1 cellular context compared by ENCODE assay signal in genomic region chr11:10305262-10305963, GRCh38.
TF ChIP-seq lines count a peak whose summit lies in the region.

No MANE protein-coding gene starts in this region.

TF ChIP-seq in HepG2, 621 proteins besides CTCF, POLR2A, EP300 and RAD21 (continued from another document and continues in another):
- TF ChIP-seq ASH2L (IDR thresholded peaks at IDR 0.05; ENCODE audit: insufficient read length, low read depth, low read length) = peak; percentile 54
- TF ChIP-seq TFDP1 (CRISPR knock-in tag; IDR thresholded peaks at IDR 0.05; ENCODE audit: borderline replicate concordance) = peak; percentile 69; the same call in 1 of the 2 replicates
- no peak for TF ChIP-seq FOXK1 (CRISPR knock-in tag; IDR thresholded peaks at IDR 0.05; ENCODE audit: borderline replicate concordance, low read depth)
- peak; percentile 9; the same call in 1 of the 2 replicates for TF ChIP-seq ZNF557 (CRISPR knock-in tag; IDR thresholded peaks at IDR 0.05)
- peak; percentile 63; the same call in 1 of the 2 replicates for TF ChIP-seq ZNF598 (CRISPR knock-in tag; IDR thresholded peaks at IDR 0.05; ENCODE audit: borderline replicate concordance)
- 0 out of 2 replicates have a peak, but pooled peaks have one; percentile 18 for TF ChIP-seq ZNF263 (CRISPR knock-in tag; IDR thresholded peaks at IDR 0.05)
- TF ChIP-seq ZNF441 (CRISPR knock-in tag; IDR thresholded peaks at IDR 0.05; ENCODE audit: borderline replicate concordance) = no peak
- TF ChIP-seq TFDP2 (CRISPR knock-in tag; IDR thresholded peaks at IDR 0.05) = peak; percentile 64
- TF ChIP-seq ZNF687 (CRISPR knock-in tag; IDR thresholded peaks at IDR 0.05) = peak; percentile 62
- TF ChIP-seq GMEB2 (CRISPR knock-in tag; IDR thresholded peaks at IDR 0.05; ENCODE audit: low read depth) = no peak
- no peak for TF ChIP-seq ARNT2 (CRISPR knock-in tag; IDR thresholded peaks at IDR 0.05; ENCODE audit: low read depth)
- no peak for TF ChIP-seq ZBTB38 (CRISPR knock-in tag; IDR thresholded peaks at IDR 0.05)
- peak; percentile 68 for TF ChIP-seq HDAC1 (CRISPR knock-in tag; IDR thresholded peaks at IDR 0.05)
- peak; percentile 17; the same call in 1 of the 2 replicates for TF ChIP-seq ZNF614 (CRISPR knock-in tag; IDR thresholded peaks at IDR 0.05; ENCODE audit: borderline replicate concordance)
- TF ChIP-seq SKI (IDR thresholded peaks at IDR 0.05; ENCODE audit: partially characterized antibody) = no peak
- TF ChIP-seq ZNF577 (CRISPR knock-in tag; IDR thresholded peaks at IDR 0.05; ENCODE audit: borderline replicate concordance, low read depth) = no peak
- TF ChIP-seq RNF219 (CRISPR knock-in tag; IDR thresholded peaks at IDR 0.05) = 0 out of 2 replicates have a peak, but pooled peaks have one; percentile 79
- TF ChIP-seq HOXA3 (CRISPR knock-in tag; IDR thresholded peaks at IDR 0.05) = peak; percentile 22
- no peak for TF ChIP-seq ZNF724P (CRISPR knock-in tag; IDR thresholded peaks at IDR 0.05; ENCODE audit: borderline replicate concordance)
- no peak for TF ChIP-seq MIXL1 (CRISPR knock-in tag; IDR thresholded peaks at IDR 0.05)
- TF ChIP-seq THAP9 (CRISPR knock-in tag; IDR thresholded peaks at IDR 0.05; ENCODE audit: borderline replicate concordance) = no peak; the same call in 1 of the 2 replicates
- no peak; the same call in 1 of the 2 replicates for TF ChIP-seq CBX5 (CRISPR knock-in tag; IDR thresholded peaks at IDR 0.05; ENCODE audit: borderline replicate concordance)
- TF ChIP-seq ZNF547 (CRISPR knock-in tag; IDR thresholded peaks at IDR 0.05) = peak; percentile 48; the same call in 1 of the 2 replicates
- peak; percentile 86 for TF ChIP-seq HBP1 (CRISPR knock-in tag; IDR thresholded peaks at IDR 0.05; ENCODE audit: low read depth)
- 0 out of 2 replicates have a peak, but pooled peaks have one; percentile 60 for TF ChIP-seq MTF1 (CRISPR knock-in tag; IDR thresholded peaks at IDR 0.05)
- TF ChIP-seq ATF3 (CRISPR knock-in tag; IDR thresholded peaks at IDR 0.05) = no peak
- 0 out of 2 replicates have a peak, but pooled peaks have one; percentile 17 for TF ChIP-seq ZBTB43 (CRISPR knock-in tag; conservative IDR thresholded peaks at IDR 0.05)
- TF ChIP-seq PBX3 (CRISPR knock-in tag; IDR thresholded peaks at IDR 0.05; ENCODE audit: borderline replicate concordance) = no peak
- no peak for TF ChIP-seq ZEB1 (IDR thresholded peaks at IDR 0.05; ENCODE audit: insufficient replicate concordance, low read depth)
- TF ChIP-seq EHMT2 (IDR thresholded peaks at IDR 0.05; ENCODE audit: borderline replicate concordance, low read depth, low read length) = no peak
- TF ChIP-seq TGIF2 (CRISPR knock-in tag; IDR thresholded peaks at IDR 0.05) = peak; percentile 62; the same call in 1 of the 2 replicates
- TF ChIP-seq UBTF (CRISPR knock-in tag; IDR thresholded peaks at IDR 0.05) = peak; percentile 95
- TF ChIP-seq PHF21A (CRISPR knock-in tag; IDR thresholded peaks at IDR 0.05) = 0 out of 2 replicates have a peak, but pooled peaks have one; percentile 13
- no peak for TF ChIP-seq NFE2L1 (CRISPR knock-in tag; IDR thresholded peaks at IDR 0.05; ENCODE audit: borderline replicate concordance)
- 0 out of 2 replicates have a peak, but pooled peaks have one; percentile 10 for TF ChIP-seq ZNF670 (CRISPR knock-in tag; IDR thresholded peaks at IDR 0.05; ENCODE audit: borderline replicate concordance)
- TF ChIP-seq ZNF589 (CRISPR knock-in tag; conservative IDR thresholded peaks at IDR 0.05) = 0 out of 2 replicates have a peak, but pooled peaks have one; percentile 39
- peak; percentile 86 for TF ChIP-seq AGO1 (IDR thresholded peaks at IDR 0.05; ENCODE audit: low read depth, low read length, poor library complexity, severe bottlenecking)
- TF ChIP-seq POLR2AphosphoS5 (IDR thresholded peaks at IDR 0.05; ENCODE audit: low read depth, low read length) = no peak
